ENCODE assay signal across 18 cellular contexts in genomic region chr7:47931005-47931787, GRCh38.
"Had no signal": no experiment of that assay in that cellular context is flagged by ENCODE, and none has a peak within 500 bp of the region (broad histone marks: within the 10 kb centered on the region; RNA-seq: fewer than 3 reads in every experiment).

No MANE protein-coding gene starts in this region.

- H3K36me3 ChIP-seq: esophagus squamous epithelium, left lung, neutrophil, tibial artery had no signal

- H3K27me3 ChIP-seq: esophagus squamous epithelium, left lung, neutrophil, tibial artery had no signal

- ATAC-seq: activated CD4-positive, CD25-positive, alpha-beta regulatory T cell treated with anti-CD3 and anti-CD28 coated beads, Interleukin-2, amount 50 U/mL, for 24 hours; activated naive CD8-positive, alpha-beta T cell treated with anti-CD3 and anti-CD28 coated beads, Interleukin-2, amount 50 U/mL, for 24 hours; left lung; natural killer cell treated with Interleukin-12 subunit alpha and Interleukin-12 subunit beta and Interleukin-15 and Interleukin-18, amount 100 ng/mL, for 72 hours had no signal

- H3K27ac ChIP-seq: coronary artery, esophagus squamous epithelium, left lung, neutrophil, parathyroid adenoma, tibial artery, VCaP had no signal

- H3K9me3 ChIP-seq: esophagus squamous epithelium, left lung, neutrophil, tibial artery had no signal

- H3K9ac ChIP-seq: parathyroid adenoma had no signal

- H3K4me3 ChIP-seq: coronary artery, esophagus squamous epithelium, left lung, tibial artery had no signal

- H3K4me1 ChIP-seq: esophagus squamous epithelium, left lung, parathyroid adenoma had no signal

- DNase-seq: activated CD4-positive, alpha-beta memory T cell treated with anti-CD3 and anti-CD28 coated beads, Interleukin-2, amount 10 ng/mL, durations not matched to agents 7 days and 5 days; activated CD4-positive, alpha-beta T cell treated with anti-CD3 and anti-CD28 coated beads, Interleukin-2, amount 10 ng/mL, durations not matched to agents 24 days and 14 days; activated effector memory CD4-positive, alpha-beta T cell treated with anti-CD3 and anti-CD28 coated beads, Interleukin-2, amount 50 U/mL, for 16 hours; activated naive CD4-positive, alpha-beta T cell treated with anti-CD3 and anti-CD28 coated beads, Interleukin-2, amount 10 ng/mL, durations not matched to agents 7 days and 5 days; activated naive CD8-positive, alpha-beta T cell treated with anti-CD3 and anti-CD28 coated beads, Interleukin-2, amount 50 U/mL, for 24 hours; activated T-cell treated with anti-CD3 and anti-CD28 coated beads for 4 hours; esophagus squamous epithelium; foreskin fibroblast; left lung; right cardiac atrium; stimulated activated CD4-positive, alpha-beta T cell treated with anti-CD3 and anti-CD28 coated beads, Interleukin-1b, Interleukin-23, amount 100 ng/mL, for 48 hours; tibial artery had no signal

- H2AFZ ChIP-seq: parathyroid adenoma had no signal
